Comparison of ENCODE assay signal across 12 cellular contexts in the genomic region with DNA sequence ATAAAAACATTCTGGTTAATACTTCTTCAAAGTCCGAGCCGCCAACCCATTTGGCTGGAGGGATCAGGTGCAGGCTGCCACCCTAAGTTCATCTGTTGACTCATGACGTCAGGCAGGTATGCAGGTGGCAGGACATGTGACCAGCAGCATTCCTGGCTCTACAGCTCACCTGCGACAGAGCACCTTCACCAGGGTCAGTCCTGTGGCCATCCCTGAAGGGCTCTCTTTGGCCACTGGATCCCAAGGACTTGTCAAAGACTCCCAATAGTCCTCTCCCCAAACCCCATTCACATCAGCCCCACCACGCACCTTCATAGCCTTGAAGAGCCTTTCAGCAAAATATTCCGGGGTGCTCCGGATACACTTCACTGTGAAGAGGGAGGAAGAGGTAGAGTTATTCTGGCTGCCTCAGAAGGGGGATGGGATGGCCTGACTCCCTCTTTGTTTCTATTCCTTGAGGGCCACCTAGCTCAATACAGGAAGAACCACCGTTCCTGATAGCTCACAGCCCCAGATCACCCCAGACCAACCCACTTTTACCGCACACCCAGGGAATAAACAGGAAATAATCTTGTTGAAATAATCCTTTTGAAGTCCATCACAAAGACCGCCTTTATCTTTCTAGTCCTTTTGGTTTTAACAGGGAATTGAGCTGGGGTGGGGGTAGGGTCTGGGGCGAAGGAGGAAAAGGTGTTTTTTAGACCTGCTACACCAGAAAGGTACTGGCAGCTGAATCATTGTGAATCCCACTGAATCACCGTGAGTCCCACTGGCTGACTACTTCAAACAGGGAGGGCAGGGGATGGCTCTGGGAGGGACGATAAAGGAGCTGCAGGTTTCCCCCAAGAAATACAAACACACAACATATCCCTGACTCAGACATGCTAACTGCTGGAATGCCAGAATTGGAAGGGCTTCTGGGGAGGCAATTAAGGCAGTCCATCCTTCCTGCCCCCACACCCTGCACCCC. TPM values are rescaled to one million over a fixed set of nuclear protein-coding genes. Genes with fewer than 3 reads are reported as not detected.
DNase-seq lines count a peak whose midpoint lies in the region; ATAC-seq and TF ChIP-seq lines count a peak whose summit lies in the region.
"Had no signal": no experiment of that assay in that cellular context is flagged by ENCODE, and none has a peak within 500 bp of the region (broad histone marks: within the 10 kb centered on the region; RNA-seq: fewer than 3 reads in every experiment).

No MANE protein-coding gene starts in this region.

- peak overlapping the region; percentile 91 for H3K27ac Mint-ChIP-seq in CD4-positive, alpha-beta T cell
- peak overlapping the region; percentile 87 for H3K27ac Mint-ChIP-seq in activated naive CD8-positive, alpha-beta T cell treated with anti-CD3 and anti-CD28 coated beads, Interleukin-2, amount 10 ng/mL, durations not matched to agents 7 days and 5 days
- H3K27ac Mint-ChIP-seq in naive thymus-derived CD8-positive, alpha-beta T cell, result peak overlapping the region; percentile 81 to 98 (median 96)

- no peak for TF ChIP-seq CTCF in CD4-positive, alpha-beta T cell (IDR thresholded peaks at IDR 0.05)

- peak overlapping the region; percentile 65 for H3K4me3 Mint-ChIP-seq in CD4-positive, alpha-beta T cell
- H3K4me3 Mint-ChIP-seq in activated naive CD8-positive, alpha-beta T cell treated with anti-CD3 and anti-CD28 coated beads, Interleukin-2, amount 10 ng/mL, durations not matched to agents 7 days and 5 days, result peak overlapping the region; percentile 15
- H3K4me3 Mint-ChIP-seq in naive thymus-derived CD8-positive, alpha-beta T cell, result peak overlapping the region; percentile 7 to 84 (median 62)

- peaks cover 90% of the 10 kb centered on the region for H3K4me1 Mint-ChIP-seq in CD4-positive, alpha-beta T cell (ENCODE audit: low read depth)
- H3K4me1 Mint-ChIP-seq in activated naive CD8-positive, alpha-beta T cell treated with anti-CD3 and anti-CD28 coated beads, Interleukin-2, amount 10 ng/mL, durations not matched to agents 7 days and 5 days, result peaks cover 44% of the 10 kb centered on the region
- H3K4me1 Mint-ChIP-seq in naive thymus-derived CD8-positive, alpha-beta T cell, result peaks cover 36 to 92% (median 85%) of the 10 kb centered on the region in 4 donors

- no peaks in the 10 kb centered on the region for H3K27me3 ChIP-seq in CD4-positive, alpha-beta T cell (ENCODE audit: control insufficient read depth, insufficient read depth, low read length)

- H3K9me3 Mint-ChIP-seq in CD4-positive, alpha-beta T cell, result no peaks in the 10 kb centered on the region
- no peaks in the 10 kb centered on the region for H3K9me3 Mint-ChIP-seq in activated naive CD8-positive, alpha-beta T cell treated with anti-CD3 and anti-CD28 coated beads, Interleukin-2, amount 10 ng/mL, durations not matched to agents 7 days and 5 days
- no peaks in the 10 kb centered on the region for H3K9me3 Mint-ChIP-seq in naive thymus-derived CD8-positive, alpha-beta T cell

- H3K9me3 ChIP-seq in CD4-positive, alpha-beta T cell (ENCODE audit: control insufficient read depth, low read length), result no peaks in the 10 kb centered on the region

- H3K36me3 Mint-ChIP-seq in CD4-positive, alpha-beta T cell (ENCODE audit: low read depth), result peaks cover 99% of the 10 kb centered on the region
- peaks cover 47% of the 10 kb centered on the region for H3K36me3 Mint-ChIP-seq in activated naive CD8-positive, alpha-beta T cell treated with anti-CD3 and anti-CD28 coated beads, Interleukin-2, amount 10 ng/mL, durations not matched to agents 7 days and 5 days
- H3K36me3 Mint-ChIP-seq in naive thymus-derived CD8-positive, alpha-beta T cell, result peaks cover 12 to 98% (median 45%) of the 10 kb centered on the region in 3 donors

- in situ Hi-C loops in G401 (cut with HindIII; ENCODE audit: low sequenced_read_pairs), result no loop called here

- peak overlapping the region; percentile 66 for H3K27ac ChIP-seq in CD4-positive, alpha-beta T cell (ENCODE audit: low read depth, low read length)

- ATAC-seq in CD4-positive, alpha-beta T cell (ENCODE audit: poor library complexity), result peak; percentile 44
- peak; percentile 27 for ATAC-seq in activated naive CD8-positive, alpha-beta T cell treated with anti-CD3 and anti-CD28 coated beads, Interleukin-2, amount 10 ng/mL, durations not matched to agents 7 days and 5 days (ENCODE audit: low read depth)
- peak; percentile 51 to 65 for ATAC-seq in naive thymus-derived CD8-positive, alpha-beta T cell
- ATAC-seq in HG02678 (IDR thresholded peaks at IDR 0.05; ENCODE audit: unreplicated experiment), result no peak
- ATAC-seq: HCT116 had no signal

- intact Hi-C loops in CD4-positive, alpha-beta T cell (cut with DNase I, micrococcal nuclease), result no loop called here

- H3K27me3 Mint-ChIP-seq in CD4-positive, alpha-beta T cell, result no peaks in the 10 kb centered on the region
- no peaks in the 10 kb centered on the region for H3K27me3 Mint-ChIP-seq in activated naive CD8-positive, alpha-beta T cell treated with anti-CD3 and anti-CD28 coated beads, Interleukin-2, amount 10 ng/mL, durations not matched to agents 7 days and 5 days
- H3K27me3 Mint-ChIP-seq in naive thymus-derived CD8-positive, alpha-beta T cell, result no peaks in the 10 kb centered on the region

- POLR2A ChIA-PET in CD4-positive, alpha-beta T cell (lab: Charles Lee), result interaction anchor here (0.6 to 4.8 kb wide), 10 partner anchors 10 to 121 kb away, joined by 3 to 41 read pairs (median 4); a partner anchor contains a TSS
- POLR2A ChIA-PET in activated naive CD8-positive, alpha-beta T cell treated with anti-CD3 and anti-CD28 coated beads, Interleukin-2, amount 10 ng/mL, durations not matched to agents 7 days and 5 days (lab: Charles Lee), result interaction anchor here (2.4 to 3.8 kb wide), 2 partner anchors 11 to 18 kb away, joined by 6 to 15 read pairs; no protein-coding TSS in a partner anchor
- POLR2A ChIA-PET in naive thymus-derived CD8-positive, alpha-beta T cell (lab: Charles Lee), result interaction anchor here (0.9 to 8.5 kb wide), 9 partner anchors 9 to 104 kb away, joined by 3 to 88 read pairs (median 8); a partner anchor contains a TSS

- CTCF ChIA-PET in CD4-positive, alpha-beta T cell (lab: Charles Lee), result interaction anchor here (1.1 to 4.8 kb wide), 2 partner anchors 10 to 33 kb away, joined by 3 to 34 read pairs; no protein-coding TSS in a partner anchor

- no peak for DNase-seq in CD4-positive, alpha-beta T cell
- DNase-seq in ELR (ENCODE audit: low read depth) (peak; percentile 6), hippocampal formation (lab: John Stamatoyannopoulos, UW) (no peak), G401 (ENCODE audit: low spot score) (no peak), AG20443 (ENCODE audit: low spot score) (no peak)
- DNase-seq in activated naive CD8-positive, alpha-beta T cell treated with anti-CD3 and anti-CD28 coated beads, Interleukin-2, amount 10 ng/mL, durations not matched to agents 7 days and 5 days, result no peak
- peak in 1 of 10 donors; percentile 26 for DNase-seq in naive thymus-derived CD8-positive, alpha-beta T cell
- DNase-seq: activated CD4-positive, alpha-beta T cell treated with anti-CD3 and anti-CD28 coated beads for 4 hours; erythroblast; SHP77 treated with DMSO at 0.1 percent for 48 hours had no signal

RNA-seq across cellular contexts. Expression of a gene that starts 26.4 kb away (rescaled TPM):
- 100 to 1,000 TPM; 108 to 130 TPM for total RNA-seq in CD4-positive, alpha-beta T cell
- total RNA-seq in activated naive CD8-positive, alpha-beta T cell treated with anti-CD3 and anti-CD28 coated beads, Interleukin-2, amount 10 ng/mL, durations not matched to agents 7 days and 5 days, result 100 to 1,000 TPM; 518 to 538 TPM
- 100 to 1,000 TPM; 334 to 359 TPM for total RNA-seq in naive thymus-derived CD8-positive, alpha-beta T cell
- 100 to 1,000 TPM; 242 to 318 (median 254) TPM for polyA plus RNA-seq in naive thymus-derived CD8-positive, alpha-beta T cell
- total RNA-seq in G401 (2014; rRNA removed; shearing (Covaris generic)), result 299 and 371 TPM in 2 replicates

RNA-seq across cellular contexts. Expression of a gene that starts 50.4 kb away (rescaled TPM):
- 100 to 1,000 TPM; 110 to 115 TPM for total RNA-seq in CD4-positive, alpha-beta T cell
- total RNA-seq in activated naive CD8-positive, alpha-beta T cell treated with anti-CD3 and anti-CD28 coated beads, Interleukin-2, amount 10 ng/mL, durations not matched to agents 7 days and 5 days, result 100 to 1,000 TPM; 172 to 176 TPM
- total RNA-seq in naive thymus-derived CD8-positive, alpha-beta T cell, result 100 to 1,000 TPM; 138 to 140 TPM
- polyA plus RNA-seq in naive thymus-derived CD8-positive, alpha-beta T cell, result 10 to 100 TPM; 25.6 to 37.5 (median 29.8) TPM
- total RNA-seq in G401 (2014; rRNA removed; shearing (Covaris generic)), result 32.2 and 40.4 TPM in 2 replicates

Comparison
In these comparisons a context has a peak if more than half of its experiments do, and no peak if none do; other contexts are left out.
1. H3K4me3 Mint-ChIP-seq: peak in every context shown above with its lines; median percentile 65 in CD4-positive, alpha-beta T cell; 62 in naive thymus-derived CD8-positive, alpha-beta T cell; 15 in activated naive CD8-positive, alpha-beta T cell treated with anti-CD3 and anti-CD28 coated beads, Interleukin-2, amount 10 ng/mL, durations not matched to agents 7 days and 5 days.